In the genomic region with DNA sequence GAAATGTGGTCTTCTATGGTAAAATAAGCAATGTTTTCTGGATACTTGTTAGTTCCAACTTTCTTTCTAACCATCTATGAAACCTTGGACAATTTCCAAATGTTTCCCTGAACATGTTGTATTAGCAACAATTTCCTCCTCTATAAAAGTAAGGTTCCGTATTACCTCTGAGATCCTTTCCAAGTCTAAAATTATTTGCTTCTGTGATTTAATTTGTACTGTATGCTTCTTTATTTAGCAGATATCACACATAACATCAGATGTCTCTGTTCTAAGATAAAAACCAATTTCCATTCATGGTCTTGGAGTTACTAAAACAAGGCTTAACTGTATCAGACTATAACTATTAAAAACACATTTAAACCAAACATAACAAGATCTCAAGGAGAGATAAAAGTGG, we compare ENCODE assay signal across 16 cellular contexts.
DNase-seq lines count a peak whose midpoint lies in the region; ATAC-seq, FAIRE-seq and TF ChIP-seq lines count a peak whose summit lies in the region.
"Had no signal": no experiment of that assay in that cellular context is flagged by ENCODE, and none has a peak within 500 bp of the region (broad histone marks: within the 10 kb centered on the region; RNA-seq: fewer than 3 reads in every experiment).

No MANE protein-coding gene starts in this region.

- ATAC-seq in HepG2, result no peak
- ATAC-seq in right lobe of liver, result no peak
- ATAC-seq in activated CD4-positive, alpha-beta T cell treated with anti-CD3 and anti-CD28 coated beads for 36 hours, result no peak
- ATAC-seq: GM23338 had no signal

- H3K4me3 Mint-ChIP-seq in activated CD4-positive, alpha-beta T cell treated with anti-CD3 and anti-CD28 coated beads for 36 hours, result no peak overlapping the region
- H3K4me3 Mint-ChIP-seq: CD4-positive, alpha-beta T cell; GM23338 had no signal

- H3K27me3 ChIP-seq in HepG2 (ENCODE audit: control insufficient read depth in 1 of 2, insufficient read depth in 2 of 2, low read length in 2 of 2) (no peaks in the 10 kb centered on the region), right lobe of liver (no peaks in the 10 kb centered on the region), BE2C (peaks cover 5% of the 10 kb centered on the region; the same call in 1 of the 2 replicates)
- no peaks in the 10 kb centered on the region for H3K27me3 ChIP-seq in effector memory CD4-positive, alpha-beta T cell (replicated peaks; ENCODE audit: control insufficient read depth, insufficient read depth, low read length, poor library complexity, severe bottlenecking)

- CTCF ChIA-PET in HepG2 (lab: Yijun Ruan, JAX; ENCODE audit: low intra/inter-chr PET ratio, low total read pairs), result no interaction called here
- CTCF ChIA-PET in activated CD4-positive, alpha-beta T cell treated with anti-CD3 and anti-CD28 coated beads for 36 hours (lab: Charles Lee), result no interaction called here

- H3K27ac ChIP-seq in HepG2 (ENCODE audit: extremely low read length, insufficient read depth, low read length), result no peak overlapping the region
- no peak overlapping the region for H3K27ac ChIP-seq in right lobe of liver
- peak overlapping the region; percentile 86 for H3K27ac ChIP-seq in VCaP
- no peak overlapping the region for H3K27ac ChIP-seq in effector memory CD4-positive, alpha-beta T cell (ENCODE audit: insufficient read depth, low read length, poor library complexity, severe bottlenecking)

- no peak overlapping the region for H2AFZ ChIP-seq in HepG2 (ENCODE audit: low read length)
- H2AFZ ChIP-seq: GM23338 had no signal

- no peaks in the 10 kb centered on the region for H3K79me2 ChIP-seq in HepG2 (ENCODE audit: insufficient read depth, low read length)

- TF ChIP-seq POLR2A in HepG2 (IDR thresholded peaks at IDR 0.05; ENCODE audit: insufficient read depth in 1 of 2, low read depth in 2 of 2, low read length in 2 of 2) (no peak), right lobe of liver (IDR thresholded peaks at IDR 0.05) (no peak)

- FAIRE-seq in HepG2 (lab: Jason Lieb, UNC) (no peak), islet of Langerhans (lab: Jason Lieb, UNC) (peak; percentile 41)
- FAIRE-seq: D721Med, G401.6, GM12891, H54 had no signal

- TF ChIP-seq CTCF in HepG2 (CRISPR knock-in tag; IDR thresholded peaks at IDR 0.05) (no peak), right lobe of liver (IDR thresholded peaks at IDR 0.05) (no peak), VCaP (conservative IDR thresholded peaks at IDR 0.05) (no peak), BE2C (IDR thresholded peaks at IDR 0.05; ENCODE audit: low read depth, low read length) (no peak)

- H3K36me3 Mint-ChIP-seq in activated CD4-positive, alpha-beta T cell treated with anti-CD3 and anti-CD28 coated beads for 36 hours (ENCODE audit: low read depth), result no peaks in the 10 kb centered on the region

- H3K4me1 ChIP-seq in HepG2 (ENCODE audit: insufficient read depth, low read length) (peaks cover 40% of the 10 kb centered on the region), right lobe of liver (peaks cover 0 to 4% (median 0%) of the 10 kb centered on the region in 4 donors), BE2C (no peaks in the 10 kb centered on the region)
- no peaks in the 10 kb centered on the region for H3K4me1 ChIP-seq in effector memory CD4-positive, alpha-beta T cell (ENCODE audit: control insufficient read depth, insufficient read depth, low read length, poor library complexity, severe bottlenecking)

- H3K9ac ChIP-seq in HepG2 (ENCODE audit: insufficient read depth, low read depth, low read length), result no peak overlapping the region

- no peak overlapping the region for H3K27ac Mint-ChIP-seq in activated CD4-positive, alpha-beta T cell treated with anti-CD3 and anti-CD28 coated beads for 36 hours
- H3K27ac Mint-ChIP-seq: CD4-positive, alpha-beta T cell; GM23338 had no signal

- TF ChIP-seq EP300 in HepG2 (IDR thresholded peaks at IDR 0.05; ENCODE audit: low read depth in 2 of 2, low read length in 2 of 2) (no peak), HepG2 (CRISPR knock-in tag; IDR thresholded peaks at IDR 0.05; ENCODE audit: borderline replicate concordance) (no peak)

- intact Hi-C loops in HepG2 (cut with micrococcal nuclease; ENCODE audit: unreplicated experiment), result no loop called here
- intact Hi-C loops in right lobe of liver (cut with DNase I), result no loop called here
- intact Hi-C loops in activated CD4-positive, alpha-beta T cell treated with anti-CD3 and anti-CD28 coated beads for 36 hours (cut with DNase I, micrococcal nuclease), result no loop called here

- no peak overlapping the region for H3K4me2 ChIP-seq in HepG2 (ENCODE audit: low read depth, low read length)
- H3K4me2 ChIP-seq: GM23338 had no signal

- no peak for TF ChIP-seq RAD21 in HepG2 (CRISPR knock-in tag; IDR thresholded peaks at IDR 0.05)

- no peaks in the 10 kb centered on the region for H4K20me1 ChIP-seq in HepG2 (ENCODE audit: insufficient read depth, low read length)

- no peaks in the 10 kb centered on the region for H3K36me3 ChIP-seq in HepG2 (replicated peaks in 1 of 2; ENCODE audit: control insufficient read depth in 1 of 2, insufficient read depth in 2 of 2, low read length in 2 of 2)
- no peaks in the 10 kb centered on the region for H3K36me3 ChIP-seq in right lobe of liver
- H3K36me3 ChIP-seq in effector memory CD4-positive, alpha-beta T cell (ENCODE audit: control insufficient read depth, insufficient read depth, low read length), result no peaks in the 10 kb centered on the region
- H3K36me3 ChIP-seq in BE2C, result no peaks in the 10 kb centered on the region

- H3K4me1 Mint-ChIP-seq in activated CD4-positive, alpha-beta T cell treated with anti-CD3 and anti-CD28 coated beads for 36 hours, result no peaks in the 10 kb centered on the region
- H3K4me1 Mint-ChIP-seq: GM23338 had no signal

- no TSS peak for BruUV-seq in HepG2 (replicated peaks; lab: Mats Ljungman, UMichigan)

- 98% methylated on average over 1 of the region's 1 CpG for WGBS in HepG2 (ENCODE audit: low lambda C conversion rate)
- WGBS in right lobe of liver (ENCODE audit: insufficient coverage, low coverage, low lambda C conversion rate, missing lambda C conversion rate), result 88% methylated on average over 1 of the region's 1 CpG

- H3K4me3 ChIP-seq in HepG2 (replicated peaks in 1 of 3; ENCODE audit: insufficient read depth in 1 of 3, low read depth in 2 of 3, low read length in 3 of 3) (no peak overlapping the region), right lobe of liver (no peak overlapping the region), BE2C (ENCODE audit: low read depth, low read length) (no peak overlapping the region)
- H3K4me3 ChIP-seq in effector memory CD4-positive, alpha-beta T cell (ENCODE audit: insufficient read depth, low read depth, low read length, poor library complexity, severe bottlenecking), result no peak overlapping the region
- H3K4me3 ChIP-seq: GM23338 had no signal

- H3K9me3 ChIP-seq in HepG2 (ENCODE audit: low read length) (no peaks in the 10 kb centered on the region), right lobe of liver (no peaks in the 10 kb centered on the region), BE2C (no peaks in the 10 kb centered on the region)
- no peaks in the 10 kb centered on the region for H3K9me3 ChIP-seq in effector memory CD4-positive, alpha-beta T cell (ENCODE audit: control insufficient read depth, low read length)

- H3K27me3 Mint-ChIP-seq in activated CD4-positive, alpha-beta T cell treated with anti-CD3 and anti-CD28 coated beads for 36 hours, result no peaks in the 10 kb centered on the region
- H3K27me3 Mint-ChIP-seq: CD4-positive, alpha-beta T cell had no signal

- in situ Hi-C loops in HepG2 (cut with HindIII; ENCODE audit: extremely low pct_ligation_motif_present, low pct_unique_long_range_greater_than_20kb), result no loop called here

- no peak for DNase-seq in HepG2 (ENCODE audit: low spot score)
- no peak for DNase-seq in right lobe of liver
- DNase-seq in effector memory CD4-positive, alpha-beta T cell, result no peak
- no peak for DNase-seq in BE2C
- no peak for DNase-seq in activated CD4-positive, alpha-beta T cell treated with anti-CD3 and anti-CD28 coated beads for 36 hours
- DNase-seq: ACHN; Caco-2; CD4-positive, alpha-beta T cell; HCEC 1CT had no signal

- POLR2A ChIA-PET in HepG2 (lab: Yijun Ruan, JAX), result no interaction called here
- POLR2A ChIA-PET in activated CD4-positive, alpha-beta T cell treated with anti-CD3 and anti-CD28 coated beads for 36 hours (lab: Charles Lee), result no interaction called here

- peaks cover 3% of the 10 kb centered on the region for H3K9me3 Mint-ChIP-seq in activated CD4-positive, alpha-beta T cell treated with anti-CD3 and anti-CD28 coated beads for 36 hours (ENCODE audit: low read depth)
- H3K9me3 Mint-ChIP-seq: GM23338 had no signal
